In the genomic region with DNA sequence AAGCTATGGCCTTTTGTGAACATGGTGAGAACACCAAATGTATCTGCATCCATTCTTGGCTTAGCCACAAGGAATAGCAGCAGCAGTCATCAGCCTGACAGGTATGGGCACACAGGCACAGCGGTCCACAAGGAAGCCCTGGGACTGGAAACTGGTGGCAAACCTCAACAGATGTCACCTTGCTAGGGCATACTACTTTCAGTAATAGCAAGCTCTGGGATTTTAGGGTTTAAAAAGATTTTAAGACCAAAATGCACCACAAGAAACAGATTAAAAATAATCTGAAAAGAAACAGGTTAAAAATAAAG, we compare ENCODE assay signal across 20 cellular contexts. TPM values are rescaled to one million over a fixed set of nuclear protein-coding genes. Genes with fewer than 3 reads are reported as not detected.
"Had no signal": no experiment of that assay in that cellular context is flagged by ENCODE, and none has a peak within 500 bp of the region (broad histone marks: within the 10 kb centered on the region; RNA-seq: fewer than 3 reads in every experiment).

No MANE protein-coding gene starts in this region.

- H3K4me1 ChIP-seq: colonic mucosa, prostate gland, uterus had no signal

- H3K4me3 Mint-ChIP-seq: activated CD8-positive, alpha-beta T cell treated with anti-CD3 and anti-CD28 coated beads, Interleukin-2, amount 10 ng/mL, durations not matched to agents 7 days and 5 days; activated naive CD4-positive, alpha-beta T cell treated with anti-CD3 and anti-CD28 coated beads, Interleukin-2, amount 50 U/mL, for 24 hours; activated T-helper 1 cell treated with anti-CD3 and anti-CD28 coated beads, Interleukin-12 subunit alpha, Interleukin-12 subunit beta, Interleukin-2, Interleukin-4 antibody, amounts not matched to agents 30 ng/mL and 10 ng/mL and 1 ng/mL, durations not matched to agents 14 hours and 24 hours and 36 hours; central memory CD8-positive, alpha-beta T cell; immature natural killer cell; natural killer cell; stimulated activated naive B cell treated with anti-CD40 and anti-IgM and Interleukin-4, amounts not matched to agents 10 μg/mL and 1 μg/mL and 100 μg/mL, for 72 hours; T-cell had no signal

- H3K27me3 ChIP-seq: ascending aorta, colonic mucosa, ovary, right atrium auricular region, transverse colon, uterus had no signal

- H3K9me3 Mint-ChIP-seq: activated naive CD4-positive, alpha-beta T cell treated with anti-CD3 and anti-CD28 coated beads, Interleukin-2, amount 50 U/mL, for 24 hours; activated T-helper 1 cell treated with anti-CD3 and anti-CD28 coated beads, Interleukin-12 subunit alpha, Interleukin-12 subunit beta, Interleukin-2, Interleukin-4 antibody, amounts not matched to agents 30 ng/mL and 10 ng/mL and 1 ng/mL, durations not matched to agents 14 hours and 24 hours and 36 hours; central memory CD8-positive, alpha-beta T cell; immature natural killer cell; natural killer cell; stimulated activated naive B cell treated with anti-CD40 and anti-IgM and Interleukin-4, amounts not matched to agents 10 μg/mL and 1 μg/mL and 100 μg/mL, for 72 hours; T-cell had no signal

- H3K27ac ChIP-seq: colonic mucosa, foreskin keratinocyte, left ventricle myocardium inferior, ovary, prostate gland, WERI-Rb-1 had no signal

- DNase-seq: activated gamma-delta T cell had no signal

- H3K9me3 ChIP-seq: ascending aorta, colonic mucosa, left ventricle myocardium inferior, ovary, prostate gland, right atrium auricular region, transverse colon, uterus had no signal

- H3K27ac Mint-ChIP-seq: activated CD8-positive, alpha-beta T cell treated with anti-CD3 and anti-CD28 coated beads, Interleukin-2, amount 10 ng/mL, durations not matched to agents 7 days and 5 days; activated naive CD4-positive, alpha-beta T cell treated with anti-CD3 and anti-CD28 coated beads, Interleukin-2, amount 50 U/mL, for 24 hours; activated T-helper 1 cell treated with anti-CD3 and anti-CD28 coated beads, Interleukin-12 subunit alpha, Interleukin-12 subunit beta, Interleukin-2, Interleukin-4 antibody, amounts not matched to agents 30 ng/mL and 10 ng/mL and 1 ng/mL, durations not matched to agents 14 hours and 24 hours and 36 hours; immature natural killer cell; natural killer cell; stimulated activated naive B cell treated with anti-CD40 and anti-IgM and Interleukin-4, amounts not matched to agents 10 μg/mL and 1 μg/mL and 100 μg/mL, for 72 hours; T-cell had no signal

- H3K4me3 ChIP-seq: ascending aorta, colonic mucosa, left ventricle myocardium inferior, ovary, prostate gland, right atrium auricular region, transverse colon, uterus had no signal

- H3K36me3 Mint-ChIP-seq: activated naive CD4-positive, alpha-beta T cell treated with anti-CD3 and anti-CD28 coated beads, Interleukin-2, amount 50 U/mL, for 24 hours; immature natural killer cell; natural killer cell; T-cell had no signal

- H3K36me3 ChIP-seq: ascending aorta, colonic mucosa, left ventricle myocardium inferior, ovary, prostate gland, right atrium auricular region, transverse colon, uterus, WERI-Rb-1 had no signal

- H3K4me1 Mint-ChIP-seq: central memory CD8-positive, alpha-beta T cell had no signal

RNA-seq across cellular contexts. Expression of a gene that starts 9.7 kb away (rescaled TPM):
- total RNA-seq: activated CD8-positive, alpha-beta T cell treated with anti-CD3 and anti-CD28 coated beads, Interleukin-2, amount 10 ng/mL, durations not matched to agents 7 days and 5 days; activated T-helper 1 cell treated with anti-CD3 and anti-CD28 coated beads, Interleukin-12 subunit alpha, Interleukin-12 subunit beta, Interleukin-2, Interleukin-4 antibody, amounts not matched to agents 30 ng/mL and 10 ng/mL and 1 ng/mL, durations not matched to agents 14 hours and 24 hours and 36 hours; foreskin keratinocyte; natural killer cell; T-cell had no signal
- polyA plus RNA-seq: foreskin keratinocyte, immature natural killer cell had no signal

RNA-seq across cellular contexts. Expression of a gene that starts 43.0 kb away (rescaled TPM):
- total RNA-seq: activated CD8-positive, alpha-beta T cell treated with anti-CD3 and anti-CD28 coated beads, Interleukin-2, amount 10 ng/mL, durations not matched to agents 7 days and 5 days; activated T-helper 1 cell treated with anti-CD3 and anti-CD28 coated beads, Interleukin-12 subunit alpha, Interleukin-12 subunit beta, Interleukin-2, Interleukin-4 antibody, amounts not matched to agents 30 ng/mL and 10 ng/mL and 1 ng/mL, durations not matched to agents 14 hours and 24 hours and 36 hours; foreskin keratinocyte; lung microvascular endothelial cell; natural killer cell had no signal
- polyA plus RNA-seq: foreskin keratinocyte, immature natural killer cell had no signal
